ENCODE assay signal across 18 cellular contexts in the genomic region with DNA sequence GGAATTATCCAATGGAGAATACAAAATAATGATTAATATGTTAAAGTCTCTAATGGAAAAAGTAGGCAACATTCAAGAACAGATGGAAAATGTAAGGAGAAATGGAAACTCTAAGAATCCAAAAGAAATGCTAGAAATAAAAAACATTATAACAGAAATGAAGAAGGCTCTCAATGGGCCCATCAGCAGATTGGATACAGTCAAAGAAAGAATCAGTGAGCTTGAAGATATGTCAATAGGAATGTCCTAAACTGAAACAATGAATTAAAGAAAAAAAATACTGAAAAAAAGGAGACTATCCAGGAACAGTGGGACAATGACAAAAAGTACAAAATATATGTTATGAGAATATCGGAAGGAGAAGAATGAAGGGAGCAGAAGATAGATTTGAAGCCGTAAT.
DNase-seq lines count a peak whose midpoint lies in the region; ATAC-seq and TF ChIP-seq lines count a peak whose summit lies in the region.
"Had no signal": no experiment of that assay in that cellular context is flagged by ENCODE, and none has a peak within 500 bp of the region (broad histone marks: within the 10 kb centered on the region; RNA-seq: fewer than 3 reads in every experiment).

No MANE protein-coding gene starts in this region.

- H3K27me3 ChIP-seq in SK-N-SH (ENCODE audit: insufficient read depth) (no peaks in the 10 kb centered on the region), sigmoid colon (no peaks in the 10 kb centered on the region)

- H3K27ac ChIP-seq in SK-N-SH (ENCODE audit: low read depth in 2 of 2, low read length in 1 of 2) (peak overlapping the region in 1 of 2 experiments; percentile 62; a peak in 2 of 4 replicates), sigmoid colon (no peak overlapping the region)
- H3K27ac ChIP-seq: 22Rv1, A549, HL-60 had no signal

- H3K79me2 ChIP-seq in SK-N-SH (ENCODE audit: insufficient read depth) = peaks cover 5% of the 10 kb centered on the region

- POLR2A ChIA-PET in SK-N-SH (lab: Yijun Ruan, JAX) = no interaction called here

- H4K20me1 ChIP-seq in SK-N-SH (ENCODE audit: insufficient read depth) = no peaks in the 10 kb centered on the region

- H3K36me3 Mint-ChIP-seq in endothelial cell (ENCODE audit: low read depth, unreplicated experiment) = peaks cover 9% of the 10 kb centered on the region
- H3K36me3 Mint-ChIP-seq in progenitor cell of endocrine pancreas (ENCODE audit: insufficient read depth) = peaks cover 9% of the 10 kb centered on the region
- H3K36me3 Mint-ChIP-seq: CD14-positive monocyte had no signal

- H2AFZ ChIP-seq in SK-N-SH (ENCODE audit: low read depth) = no peak overlapping the region

- CTCF ChIA-PET in SK-N-SH (lab: Yijun Ruan, JAX) = interaction anchor here (0.6 to 1.7 kb wide), 3 partner anchors 13 to 347 kb away, joined by 3 to 4 read pairs (median 3); no protein-coding TSS in a partner anchor

- H3K36me3 ChIP-seq in SK-N-SH (replicated peaks in 1 of 2; ENCODE audit: control insufficient read depth in 1 of 2, insufficient read depth in 2 of 2, low read length in 1 of 2) (peaks cover 0 to 18% of the 10 kb centered on the region in 2 experiments), sigmoid colon (no peaks in the 10 kb centered on the region)

- H3F3A ChIP-seq in SK-N-SH (replicated peaks; ENCODE audit: insufficient read depth) = peaks cover 16% of the 10 kb centered on the region

- DNase-seq in SK-N-SH (no peak), endothelial cell (ENCODE audit: low spot score) (no peak), progenitor cell of endocrine pancreas (ENCODE audit: low spot score, unreplicated experiment) (no peak), sigmoid colon (no peak), left cardiac atrium (no peak)
- DNase-seq: AML-193; CD4-positive, alpha-beta memory T cell; DMS79; GDM1; GOT3; H7 had no signal

- TF ChIP-seq POLR2A in sigmoid colon (IDR thresholded peaks at IDR 0.05) = no peak

- H3K4me3 Mint-ChIP-seq in endothelial cell (ENCODE audit: unreplicated experiment) (no peak overlapping the region), progenitor cell of endocrine pancreas (ENCODE audit: low read depth) (no peak overlapping the region)
- H3K4me3 Mint-ChIP-seq: CD14-positive monocyte; CD4-positive, alpha-beta memory T cell had no signal

- TF ChIP-seq CTCF in SK-N-SH (IDR thresholded peaks at IDR 0.05) (no peak), endothelial cell (IDR thresholded peaks at IDR 0.05; ENCODE audit: unreplicated experiment) (no peak), progenitor cell of endocrine pancreas (IDR thresholded peaks at IDR 0.05; ENCODE audit: unreplicated experiment) (no peak), sigmoid colon (IDR thresholded peaks at IDR 0.05) (no peak)

- H3K4me1 ChIP-seq in SK-N-SH (ENCODE audit: control insufficient read depth in 1 of 2, insufficient read depth in 2 of 2, low read depth in 1 of 2, low read length in 1 of 2) (peaks cover 4 to 9% of the 10 kb centered on the region in 2 experiments; a peak in 2 of 4 replicates), sigmoid colon (peaks cover 0 to 6% (median 0%) of the 10 kb centered on the region in 4 donors)

- no peak for TF ChIP-seq EP300 in SK-N-SH (IDR thresholded peaks at IDR 0.05; ENCODE audit: borderline replicate concordance in 1 of 2, low read depth in 1 of 2, low read length in 1 of 2)
- no peak for TF ChIP-seq EP300 in sigmoid colon (IDR thresholded peaks at IDR 0.05)

- H3K4me1 Mint-ChIP-seq in endothelial cell (ENCODE audit: unreplicated experiment) (peaks cover 11% of the 10 kb centered on the region), progenitor cell of endocrine pancreas (ENCODE audit: low read depth) (peaks cover 8% of the 10 kb centered on the region)
- H3K4me1 Mint-ChIP-seq: CD14-positive monocyte; CD4-positive, alpha-beta memory T cell had no signal

- intact Hi-C loops in sigmoid colon (cut with DNase I) (no loop called here), left cardiac atrium (cut with DNase I) (no loop called here)

- peaks cover 18% of the 10 kb centered on the region for H3K27me3 Mint-ChIP-seq in endothelial cell (ENCODE audit: unreplicated experiment)
- peaks cover 3% of the 10 kb centered on the region for H3K27me3 Mint-ChIP-seq in progenitor cell of endocrine pancreas

- H3K9me3 ChIP-seq in SK-N-SH (peaks cover 10% of the 10 kb centered on the region; the same call in 1 of the 2 replicates), sigmoid colon (no peaks in the 10 kb centered on the region)

- WGBS in SK-N-SH (ENCODE audit: low lambda C conversion rate) = 66% methylated on average over 2 of the region's 2 CpGs
- 49 to 72% methylated on average over 2 of the region's 2 CpGs for WGBS in sigmoid colon, 2 donors

- H3K9me3 Mint-ChIP-seq in endothelial cell (ENCODE audit: unreplicated experiment) (peaks cover 8% of the 10 kb centered on the region), progenitor cell of endocrine pancreas (ENCODE audit: low read depth) (peaks cover 38% of the 10 kb centered on the region)

- TF ChIP-seq RAD21 in SK-N-SH (IDR thresholded peaks at IDR 0.05; ENCODE audit: low read length) = no peak

- no peak overlapping the region for H3K4me2 ChIP-seq in SK-N-SH
- H3K4me2 ChIP-seq: A549 had no signal

- H3K27ac Mint-ChIP-seq in endothelial cell (ENCODE audit: unreplicated experiment) = peak overlapping the region; percentile 99
- peak overlapping the region; percentile 22 for H3K27ac Mint-ChIP-seq in progenitor cell of endocrine pancreas
- H3K27ac Mint-ChIP-seq: CD14-positive monocyte; CD4-positive, alpha-beta memory T cell had no signal

- H3K9ac ChIP-seq in SK-N-SH = no peak overlapping the region

- ATAC-seq in SK-N-SH treated with all-trans-retinoic acid at 6 μM for 48 hours (no peak), left cardiac atrium (no peak), GM18502 (IDR thresholded peaks at IDR 0.05; ENCODE audit: poor library complexity, unreplicated experiment) (no peak)
- ATAC-seq: A549, HCT116 had no signal

- no peak overlapping the region for H3K4me3 ChIP-seq in SK-N-SH (ENCODE audit: low read depth in 2 of 2, low read length in 1 of 2)
- H3K4me3 ChIP-seq in sigmoid colon = no peak overlapping the region
- H3K4me3 ChIP-seq: A549 had no signal

- no peaks in the 10 kb centered on the region for H3K9me2 ChIP-seq in SK-N-SH

TF ChIP-seq in SK-N-SH treated with all-trans-retinoic acid at 6 μM for 48 hours, 23 proteins besides CTCF, POLR2A, EP300 and RAD21:
- TF ChIP-seq, protein P1, sequence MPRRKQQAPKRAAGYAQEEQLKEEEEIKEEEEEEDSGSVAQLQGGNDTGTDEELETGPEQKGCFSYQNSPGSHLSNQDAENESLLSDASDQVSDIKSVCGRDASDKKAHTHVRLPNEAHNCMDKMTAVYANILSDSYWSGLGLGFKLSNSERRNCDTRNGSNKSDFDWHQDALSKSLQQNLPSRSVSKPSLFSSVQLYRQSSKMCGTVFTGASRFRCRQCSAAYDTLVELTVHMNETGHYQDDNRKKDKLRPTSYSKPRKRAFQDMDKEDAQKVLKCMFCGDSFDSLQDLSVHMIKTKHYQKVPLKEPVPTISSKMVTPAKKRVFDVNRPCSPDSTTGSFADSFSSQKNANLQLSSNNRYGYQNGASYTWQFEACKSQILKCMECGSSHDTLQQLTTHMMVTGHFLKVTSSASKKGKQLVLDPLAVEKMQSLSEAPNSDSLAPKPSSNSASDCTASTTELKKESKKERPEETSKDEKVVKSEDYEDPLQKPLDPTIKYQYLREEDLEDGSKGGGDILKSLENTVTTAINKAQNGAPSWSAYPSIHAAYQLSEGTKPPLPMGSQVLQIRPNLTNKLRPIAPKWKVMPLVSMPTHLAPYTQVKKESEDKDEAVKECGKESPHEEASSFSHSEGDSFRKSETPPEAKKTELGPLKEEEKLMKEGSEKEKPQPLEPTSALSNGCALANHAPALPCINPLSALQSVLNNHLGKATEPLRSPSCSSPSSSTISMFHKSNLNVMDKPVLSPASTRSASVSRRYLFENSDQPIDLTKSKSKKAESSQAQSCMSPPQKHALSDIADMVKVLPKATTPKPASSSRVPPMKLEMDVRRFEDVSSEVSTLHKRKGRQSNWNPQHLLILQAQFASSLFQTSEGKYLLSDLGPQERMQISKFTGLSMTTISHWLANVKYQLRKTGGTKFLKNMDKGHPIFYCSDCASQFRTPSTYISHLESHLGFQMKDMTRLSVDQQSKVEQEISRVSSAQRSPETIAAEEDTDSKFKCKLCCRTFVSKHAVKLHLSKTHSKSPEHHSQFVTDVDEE (CRISPR knock-in tag; IDR thresholded peaks at IDR 0.05) = no peak
- TF ChIP-seq ZFP30 (CRISPR knock-in tag; IDR thresholded peaks at IDR 0.05) = peak; percentile 74

TF ChIP-seq in SK-N-SH, 30 proteins besides CTCF, POLR2A, EP300 and RAD21 (continues in another document):
- TF ChIP-seq FOXM1 (IDR thresholded peaks at IDR 0.05; ENCODE audit: low read depth) (no peak), YY1 (IDR thresholded peaks at IDR 0.05; ENCODE audit: low read depth) (no peak), MEF2A (IDR thresholded peaks at IDR 0.05; ENCODE audit: borderline replicate concordance, low read depth) (no peak), NFIC (IDR thresholded peaks at IDR 0.05; ENCODE audit: borderline replicate concordance) (no peak), MXI1 (IDR thresholded peaks at IDR 0.05; ENCODE audit: low read depth, low read length) (no peak), JUND (IDR thresholded peaks at IDR 0.05) (no peak), GABPA (IDR thresholded peaks at IDR 0.05; ENCODE audit: low read depth) (no peak), GATA2 (CRISPR knock-in tag; IDR thresholded peaks at IDR 0.05) (no peak), CHD2 (IDR thresholded peaks at IDR 0.05; ENCODE audit: low read length, partially characterized antibody) (no peak), ELF1 (IDR thresholded peaks at IDR 0.05) (no peak), NRF1 (IDR thresholded peaks at IDR 0.05; ENCODE audit: low read depth, low read length) (no peak), EZH2phosphoT487 (IDR thresholded peaks at IDR 0.05; ENCODE audit: borderline replicate concordance, low read depth) (no peak), RFX5 (IDR thresholded peaks at IDR 0.05; ENCODE audit: low read length) (no peak)
- TF ChIP-seq, protein P2, sequence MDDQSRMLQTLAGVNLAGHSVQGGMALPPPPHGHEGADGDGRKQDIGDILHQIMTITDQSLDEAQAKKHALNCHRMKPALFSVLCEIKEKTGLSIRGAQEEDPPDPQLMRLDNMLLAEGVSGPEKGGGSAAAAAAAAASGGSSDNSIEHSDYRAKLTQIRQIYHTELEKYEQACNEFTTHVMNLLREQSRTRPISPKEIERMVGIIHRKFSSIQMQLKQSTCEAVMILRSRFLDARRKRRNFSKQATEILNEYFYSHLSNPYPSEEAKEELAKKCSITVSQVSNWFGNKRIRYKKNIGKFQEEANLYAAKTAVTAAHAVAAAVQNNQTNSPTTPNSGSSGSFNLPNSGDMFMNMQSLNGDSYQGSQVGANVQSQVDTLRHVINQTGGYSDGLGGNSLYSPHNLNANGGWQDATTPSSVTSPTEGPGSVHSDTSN (IDR thresholded peaks at IDR 0.05) = no peak
